18 cellular contexts compared by ENCODE assay signal in the genomic region with DNA sequence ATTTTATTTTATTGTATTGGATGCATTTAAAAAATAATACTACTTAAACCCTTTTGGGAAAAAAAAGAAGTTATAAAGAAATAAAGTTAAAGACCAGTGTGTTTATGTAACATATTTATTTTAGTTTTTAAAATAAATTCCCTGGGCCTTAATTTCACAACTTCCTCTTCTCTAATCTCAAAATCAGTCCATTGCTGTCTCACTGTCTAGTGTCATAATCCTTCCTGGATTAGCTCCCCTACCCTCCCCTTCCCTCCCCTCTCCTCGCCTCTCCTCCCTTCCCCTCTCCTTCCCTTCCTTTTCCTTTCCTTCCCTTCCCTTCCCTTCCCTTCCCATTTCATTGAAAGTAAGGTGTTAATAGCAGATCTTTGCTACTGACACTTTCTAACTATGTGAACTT. TPM values are rescaled to one million over a fixed set of nuclear protein-coding genes. Genes with fewer than 3 reads are reported as not detected.
DNase-seq lines count a peak whose midpoint lies in the region; ATAC-seq, FAIRE-seq and TF ChIP-seq lines count a peak whose summit lies in the region.
"Had no signal": no experiment of that assay in that cellular context is flagged by ENCODE, and none has a peak within 500 bp of the region (broad histone marks: within the 10 kb centered on the region; RNA-seq: fewer than 3 reads in every experiment).

No MANE protein-coding gene starts in this region.

- H2AFZ ChIP-seq in K562 (ENCODE audit: low read depth, low read length): no peak overlapping the region

- no peak for TF ChIP-seq POLR2A in K562 (conservative IDR thresholded peaks at IDR 0.05)

- no peaks in the 10 kb centered on the region for H3K27me3 ChIP-seq in K562 (ENCODE audit: control insufficient read depth in 2 of 2, insufficient read depth in 2 of 2, low read length in 2 of 2)
- no peaks in the 10 kb centered on the region for H3K27me3 ChIP-seq in MG63
- H3K27me3 ChIP-seq: BE2C, SJCRH30 had no signal

- 40% methylated on average over 1 of the region's 1 CpG for WGBS in K562 (ENCODE audit: insufficient coverage, low coverage, missing lambda C conversion rate)

- H3K4me3 ChIP-seq in K562 (no peak overlapping the region), MG63 (no peak overlapping the region)
- H3K4me3 ChIP-seq: HAP-1, SJCRH30 had no signal

- POLR2A ChIA-PET in K562 (lab: Yijun Ruan, JAX): no interaction called here

- H3K9ac ChIP-seq in K562 (ENCODE audit: insufficient read depth in 1 of 2, low read depth in 2 of 2, low read length in 2 of 2): no peak overlapping the region

- DNase-seq in KBM-7: peak; percentile 45
- peak; percentile 66 for DNase-seq in MV-4-11 (lab: John Stamatoyannopoulos, UW)
- peak; percentile 35 for DNase-seq in SKM-1 (lab: John Stamatoyannopoulos, UW; ENCODE audit: unreplicated experiment)
- DNase-seq in K562 (ENCODE audit: extremely low read depth in 1 of 4, low spot score in 3 of 4): peak in 1 of 4 experiments; percentile 37
- no peak for DNase-seq in LoVo (ENCODE audit: low spot score)
- DNase-seq in MG63: no peak
- no peak for DNase-seq in NCI-H1930 (lab: John Stamatoyannopoulos, UW)
- DNase-seq in GM19240 (ENCODE audit: insufficient read length, low spot score): no peak
- DNase-seq: BE2C; Calu3; CD4-positive, alpha-beta memory T cell; MM.1S; NCI-H1417 treated with DMSO at 0.1 percent for 48 hours; NCI-H2029; NCI-H446 treated with DMSO at 0.1 percent for 48 hours; NCI-H748 treated with DMSO at 0.1 percent for 48 hours had no signal

- FAIRE-seq in K562 (lab: Jason Lieb, UNC): no peak

- no peaks in the 10 kb centered on the region for H3K9me1 ChIP-seq in K562 (ENCODE audit: control insufficient read depth, insufficient read depth, low read length)

- H3K9me3 ChIP-seq in K562 (replicated peaks; ENCODE audit: control insufficient read depth, insufficient read depth, low read depth, low read length) (no peaks in the 10 kb centered on the region), MG63 (no peaks in the 10 kb centered on the region; the same call in 1 of the 2 replicates)
- H3K9me3 ChIP-seq: BE2C, HAP-1, SJCRH30 had no signal

- intact Hi-C loops in K562 (cut with micrococcal nuclease): no loop called here

- H3K4me2 ChIP-seq in K562 (ENCODE audit: insufficient read depth, low read length): no peak overlapping the region

- no peak for TF ChIP-seq RAD21 in K562 (CRISPR knock-in tag; conservative IDR thresholded peaks at IDR 0.05 in 1 of 2, IDR thresholded peaks at IDR 0.05 in 1 of 2)

- no peaks in the 10 kb centered on the region for H3K79me2 ChIP-seq in K562 (ENCODE audit: control insufficient read depth, insufficient read depth, low read length)

- H4K20me1 ChIP-seq in K562 (replicated peaks; ENCODE audit: control insufficient read depth, insufficient read depth, low read length): no peaks in the 10 kb centered on the region

- in situ Hi-C loops in KBM-7 (cut with MboI; ENCODE audit: low pct_unique_long_range_greater_than_20kb, low sequenced_read_pairs) (no loop called here), K562 (cut with MboI) (no loop called here)

- H3K27ac ChIP-seq in K562 (ENCODE audit: extremely low read depth, low read depth, low read length): no peak overlapping the region
- H3K27ac ChIP-seq: SJCRH30 had no signal

- H3K4me1 ChIP-seq in K562 (replicated peaks in 1 of 2; ENCODE audit: control insufficient read depth in 2 of 2, insufficient read depth in 2 of 2, low read length in 2 of 2): peaks cover 0 to 3% of the 10 kb centered on the region in 2 experiments; a peak in 2 of 5 replicates
- H3K4me1 ChIP-seq: BE2C, SJCRH30 had no signal

- peak; percentile 72 for ATAC-seq in K562

- BruUV-seq in K562 (replicated peaks; lab: Mats Ljungman, UMichigan): no TSS peak

- no peak for TF ChIP-seq CTCF in K562 (IDR thresholded peaks at IDR 0.05 in 2 of 3, conservative IDR thresholded peaks at IDR 0.05 in 1 of 3; ENCODE audit: insufficient read depth in 2 of 3, low read depth in 1 of 3, low read length in 3 of 3)

- CTCF ChIA-PET in K562 (lab: Yijun Ruan, JAX; ENCODE audit: low intra/inter-chr PET ratio): no interaction called here

- TF ChIP-seq EP300 in K562 (IDR thresholded peaks at IDR 0.05; ENCODE audit: low read length): peak; percentile 31; the same call in 1 of the 2 replicates

- H3K36me3 ChIP-seq in K562 (ENCODE audit: control insufficient read depth, insufficient read depth, low read length): no peaks in the 10 kb centered on the region
- H3K36me3 ChIP-seq in MG63: no peaks in the 10 kb centered on the region
- H3K36me3 ChIP-seq: BE2C, HAP-1, SJCRH30 had no signal

TF ChIP-seq in K562, 482 proteins besides CTCF, POLR2A, EP300 and RAD21 (continues in another document):
- TF ChIP-seq CREBBP (IDR thresholded peaks at IDR 0.05; ENCODE audit: low read depth, low read length): no peak
- TF ChIP-seq CBX5 (IDR thresholded peaks at IDR 0.05; ENCODE audit: borderline replicate concordance, low read depth): no peak
- peak; percentile 41; the same call in 1 of the 2 replicates for TF ChIP-seq VEZF1 (CRISPR knock-in tag; IDR thresholded peaks at IDR 0.05)
- peak; percentile 84 for TF ChIP-seq CHAMP1 (IDR thresholded peaks at IDR 0.05)
- no peak for TF ChIP-seq ZNF699 (CRISPR knock-in tag; IDR thresholded peaks at IDR 0.05; ENCODE audit: insufficient replicate concordance)
- peak; percentile 79 for TF ChIP-seq CEBPB (tag; IDR thresholded peaks at IDR 0.05)
- peak in 1 of 2 experiments; percentile 28; a peak in 1 of 4 replicates for TF ChIP-seq HDAC1 (IDR thresholded peaks at IDR 0.05)
- TF ChIP-seq, protein P1, sequence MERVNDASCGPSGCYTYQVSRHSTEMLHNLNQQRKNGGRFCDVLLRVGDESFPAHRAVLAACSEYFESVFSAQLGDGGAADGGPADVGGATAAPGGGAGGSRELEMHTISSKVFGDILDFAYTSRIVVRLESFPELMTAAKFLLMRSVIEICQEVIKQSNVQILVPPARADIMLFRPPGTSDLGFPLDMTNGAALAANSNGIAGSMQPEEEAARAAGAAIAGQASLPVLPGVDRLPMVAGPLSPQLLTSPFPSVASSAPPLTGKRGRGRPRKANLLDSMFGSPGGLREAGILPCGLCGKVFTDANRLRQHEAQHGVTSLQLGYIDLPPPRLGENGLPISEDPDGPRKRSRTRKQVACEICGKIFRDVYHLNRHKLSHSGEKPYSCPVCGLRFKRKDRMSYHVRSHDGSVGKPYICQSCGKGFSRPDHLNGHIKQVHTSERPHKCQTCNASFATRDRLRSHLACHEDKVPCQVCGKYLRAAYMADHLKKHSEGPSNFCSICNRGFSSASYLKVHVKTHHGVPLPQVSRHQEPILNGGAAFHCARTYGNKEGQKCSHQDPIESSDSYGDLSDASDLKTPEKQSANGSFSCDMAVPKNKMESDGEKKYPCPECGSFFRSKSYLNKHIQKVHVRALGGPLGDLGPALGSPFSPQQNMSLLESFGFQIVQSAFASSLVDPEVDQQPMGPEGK (CRISPR knock-in tag; IDR thresholded peaks at IDR 0.05; ENCODE audit: borderline replicate concordance): no peak
- no peak for TF ChIP-seq FOS (IDR thresholded peaks at IDR 0.05; ENCODE audit: extremely low read depth, insufficient read length)

RNA-seq across cellular contexts. Expression of gene ZEB2, which starts 40.3 kb away (rescaled TPM):
- 342 and 614 TPM in 2 replicates for total RNA-seq in K562 (2011; cell fraction: chromatin; rRNA removed; ENCODE audit: low replicate concordance)
- total RNA-seq in K562 (2011; cell fraction: nucleolus; rRNA removed): 113 and 153 TPM in 2 replicates
- total RNA-seq in K562 (2011; cell fraction: nucleoplasm; rRNA removed): 327 and 692 TPM in 2 replicates
- total RNA-seq in K562 (2014; rRNA removed) (65.0 and 72.3 TPM in 2 replicates), K562 (2014; rRNA removed; fragmentation: Illumina TruSeq; extraction: Trizol) (87.9 and 96.2 TPM in 2 replicates), K562 (2015; rRNA removed; fragmentation: Illumina TruSeq; extraction: Trizol) (82.2 and 85.8 TPM in 2 replicates), K562 (2021) (101 and 113 TPM in 2 replicates)
- polyA plus RNA-seq in K562 (2011; rRNA removed) (66.9 and 73.3 TPM in 2 replicates), K562 (2014; fragmentation: Illumina TruSeq; extraction: Trizol) (52.2 and 57.2 TPM in 2 replicates), K562 (2014; fragmentation: Nextera tagmentation; extraction: Ambion mirVana) (10 to 100 TPM; 15.1 to 30.1 TPM), K562 (2014; rRNA removed) (46.5 and 50.2 TPM in 2 replicates)
- polyA plus RNA-seq in K562 (2011; cell fraction: cytosol; rRNA removed): 37.5 and 39.9 TPM in 2 replicates
- 143 and 148 TPM in 2 replicates for polyA plus RNA-seq in K562 (2011; cell fraction: nucleus; rRNA removed)
- 33.6 and 40.1 TPM in 2 replicates for polyA plus RNA-seq in K562 (2012)
- polyA minus RNA-seq in K562 (2011; rRNA and poly(A)+ RNA removed): 369 and 399 TPM in 2 replicates
- 41.4 and 51.2 TPM in 2 replicates for polyA minus RNA-seq in K562 (2011; cell fraction: cytosol; rRNA and poly(A)+ RNA removed)
- 431 and 576 TPM in 2 replicates for polyA minus RNA-seq in K562 (2011; cell fraction: nucleus; rRNA and poly(A)+ RNA removed)
- 13.3 and 35.1 TPM in 2 replicates for total RNA-seq in MG63 (2014; rRNA removed; shearing (Covaris generic); ENCODE audit: low replicate concordance)

Comparison
In these comparisons a context has a peak if more than half of its experiments do, and no peak if none do; other contexts are left out.
1. DNase-seq: peak in KBM-7 (single experiment), MV-4-11 (single experiment) and SKM-1 (single experiment); none in LoVo (single experiment), MG63 (single experiment), NCI-H1930 (0 of 2) and GM19240 (single experiment).